20 cellular contexts compared by ENCODE assay signal in the genomic region with DNA sequence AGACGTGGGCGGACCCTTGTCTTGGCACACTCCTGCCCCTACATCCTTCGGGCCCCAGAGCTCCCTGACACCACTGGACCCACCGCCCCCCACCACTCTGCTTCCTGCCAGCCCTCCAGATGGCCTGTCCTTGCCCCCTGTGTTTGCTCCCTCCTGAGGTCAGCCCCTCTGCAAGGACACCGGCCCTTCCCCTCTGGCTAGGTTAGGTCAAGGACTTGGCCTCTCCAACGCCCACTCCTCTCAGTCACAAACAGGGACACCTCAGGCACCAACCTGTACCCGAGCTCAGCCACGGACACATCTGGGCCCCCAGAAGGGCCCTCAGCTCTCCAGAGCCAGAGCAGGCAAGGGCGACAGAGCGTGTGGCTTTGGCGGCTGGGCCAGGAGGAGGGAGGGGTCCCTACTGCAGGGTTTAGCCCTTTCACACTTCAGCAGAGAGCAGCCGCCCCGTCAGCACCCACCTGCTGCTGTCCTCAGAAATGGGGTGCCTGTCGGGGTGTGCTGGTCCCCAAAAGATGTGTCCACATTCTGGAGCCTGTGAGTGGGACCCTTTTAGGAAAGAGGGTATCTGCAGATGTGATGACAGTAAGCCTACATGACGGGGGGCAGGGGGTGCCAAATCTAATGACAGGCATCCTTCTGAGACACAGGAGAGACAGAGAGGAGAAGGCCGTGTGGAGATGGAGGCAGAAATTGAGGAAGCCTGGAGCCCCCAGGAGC. TPM values are rescaled to one million over a fixed set of nuclear protein-coding genes. Genes with fewer than 3 reads are reported as not detected.
A peak's percentile ranks its signal among the peaks of the same experiment; 100 is the strongest.
DNase-seq lines count a peak whose midpoint lies in the region; ATAC-seq, FAIRE-seq and TF ChIP-seq lines count a peak whose summit lies in the region.
"Had no signal": no experiment of that assay in that cellular context is flagged by ENCODE, and none has a peak within 500 bp of the region (broad histone marks: within the 10 kb centered on the region; RNA-seq: fewer than 3 reads in every experiment).

No MANE protein-coding gene starts in this region.

- H3K36me3 Mint-ChIP-seq in stimulated activated effector memory CD8-positive, alpha-beta T cell treated with anti-CD3 and anti-CD28 coated beads, Interleukin-12 subunit alpha, Interleukin-12 subunit beta, amount 100 ng/mL, for 72 hours = no peaks in the 10 kb centered on the region
- H3K36me3 Mint-ChIP-seq: CD8-positive, alpha-beta T cell had no signal

- POLR2A ChIA-PET in HepG2 (lab: Yijun Ruan, JAX) = interaction anchor here (1.0 to 11.8 kb wide), 9 partner anchors 10 to 153 kb away, joined by 3 to 596 read pairs (median 6); a partner anchor contains a TSS

- H3K4me3 Mint-ChIP-seq in stimulated activated effector memory CD8-positive, alpha-beta T cell treated with anti-CD3 and anti-CD28 coated beads, Interleukin-12 subunit alpha, Interleukin-12 subunit beta, amount 100 ng/mL, for 72 hours = no peak overlapping the region
- H3K4me3 Mint-ChIP-seq: CD8-positive, alpha-beta T cell had no signal

- H3K9ac ChIP-seq in HepG2 (ENCODE audit: insufficient read depth, low read depth, low read length) = peak overlapping the region; percentile 95
- H3K9ac ChIP-seq: KMS-11 had no signal

- ATAC-seq in Right ventricle myocardium superior (ENCODE audit: poor library complexity) (no peak), HepG2 (peak; percentile 35), HG03108 (IDR thresholded peaks at IDR 0.05; ENCODE audit: unreplicated experiment) (no peak)
- ATAC-seq in stimulated activated effector memory CD8-positive, alpha-beta T cell treated with anti-CD3 and anti-CD28 coated beads, Interleukin-12 subunit alpha, Interleukin-12 subunit beta, amount 100 ng/mL, for 72 hours = no peak
- ATAC-seq: CD8-positive, alpha-beta T cell; PC-3 had no signal

- no peaks in the 10 kb centered on the region for H4K20me1 ChIP-seq in HepG2 (ENCODE audit: insufficient read depth, low read length)

- H3K4me1 ChIP-seq in right atrium auricular region (no peaks in the 10 kb centered on the region), HepG2 (ENCODE audit: insufficient read depth, low read length) (peaks cover 74% of the 10 kb centered on the region), ovary (ENCODE audit: insufficient read depth) (peaks cover 7% of the 10 kb centered on the region)
- H3K4me1 ChIP-seq: BE2C had no signal

- BruUV-seq in HepG2 (replicated peaks; lab: Mats Ljungman, UMichigan) = TSS peak; percentile 57

- CTCF ChIA-PET in HepG2 (lab: Yijun Ruan, JAX; ENCODE audit: low intra/inter-chr PET ratio, low total read pairs) = no interaction called here

- in situ Hi-C loops in HepG2 (cut with HindIII; ENCODE audit: extremely low pct_ligation_motif_present, low pct_unique_long_range_greater_than_20kb) = no loop called here

- peaks cover 22% of the 10 kb centered on the region for H3K79me2 ChIP-seq in HepG2 (ENCODE audit: insufficient read depth, low read length)

- FAIRE-seq in HepG2 (lab: Jason Lieb, UNC) = no peak

- no peak overlapping the region for H3K27ac Mint-ChIP-seq in stimulated activated effector memory CD8-positive, alpha-beta T cell treated with anti-CD3 and anti-CD28 coated beads, Interleukin-12 subunit alpha, Interleukin-12 subunit beta, amount 100 ng/mL, for 72 hours
- H3K27ac Mint-ChIP-seq: CD8-positive, alpha-beta T cell had no signal

- no peak for TF ChIP-seq RAD21 in HepG2 (CRISPR knock-in tag; IDR thresholded peaks at IDR 0.05)

- 0 out of 4 replicates have a peak, but pooled peaks of 1 of the 2 experiments have one; percentile 26 for TF ChIP-seq POLR2A in HepG2 (IDR thresholded peaks at IDR 0.05; ENCODE audit: insufficient read depth in 1 of 2, low read depth in 2 of 2, low read length in 2 of 2)
- TF ChIP-seq POLR2A in ovary (IDR thresholded peaks at IDR 0.05) = no peak

- H2AFZ ChIP-seq in HepG2 (ENCODE audit: low read length) = no peak overlapping the region

- 0% methylated on average over 3 of the region's 16 CpGs for WGBS in HepG2 (ENCODE audit: low lambda C conversion rate)
- WGBS in ovary, 3 donors = 71 to 75% (median 72%) methylated on average over 16 of the region's 16 CpGs

- H3K4me3 ChIP-seq in right atrium auricular region = no peak overlapping the region
- peak overlapping the region; percentile 45 to 77 (median 69); a peak in 5 of 6 replicates for H3K4me3 ChIP-seq in HepG2 (replicated peaks in 1 of 3; ENCODE audit: insufficient read depth in 1 of 3, low read depth in 2 of 3, low read length in 3 of 3)
- no peak overlapping the region for H3K4me3 ChIP-seq in ovary

- no peak overlapping the region for H3K27ac ChIP-seq in right atrium auricular region
- H3K27ac ChIP-seq in HepG2 (ENCODE audit: extremely low read length, insufficient read depth, low read length) = peak overlapping the region; percentile 100
- H3K27ac ChIP-seq in ovary = no peak overlapping the region
- H3K27ac ChIP-seq: KMS-11, RWPE1 had no signal

- H3K4me1 Mint-ChIP-seq in stimulated activated effector memory CD8-positive, alpha-beta T cell treated with anti-CD3 and anti-CD28 coated beads, Interleukin-12 subunit alpha, Interleukin-12 subunit beta, amount 100 ng/mL, for 72 hours = no peaks in the 10 kb centered on the region

- DNase-seq in Right ventricle myocardium superior (peak; percentile 16), right atrium auricular region (ENCODE audit: low spot score) (no peak), HepG2 (ENCODE audit: low spot score) (peak; percentile 79), ovary (peak in 3 of 5 donors; percentile 12 to 30 (median 16)), NCI-H1105 treated with DMSO at 0.1 percent for 48 hours (lab: John Stamatoyannopoulos, UW) (no peak), NCI-H1694 treated with DMSO at 0.1 percent for 48 hours (lab: John Stamatoyannopoulos, UW) (no peak)
- no peak for DNase-seq in stimulated activated effector memory CD8-positive, alpha-beta T cell treated with anti-CD3 and anti-CD28 coated beads, Interleukin-12 subunit alpha, Interleukin-12 subunit beta, amount 100 ng/mL, for 72 hours (ENCODE audit: low spot score in 2 of 2)
- DNase-seq: BE2C; CD8-positive, alpha-beta T cell; GOT3; MV-4-11; NCI-H1417; NCI-H1930; NCI-H226; NCI-H524 treated with DMSO at 0.1 percent for 48 hours; PC-3 had no signal

- H3K9me3 ChIP-seq in right atrium auricular region (no peaks in the 10 kb centered on the region), HepG2 (ENCODE audit: low read length) (no peaks in the 10 kb centered on the region), ovary (no peaks in the 10 kb centered on the region)
- H3K9me3 ChIP-seq: BE2C had no signal

- H3K36me3 ChIP-seq in right atrium auricular region = no peaks in the 10 kb centered on the region
- no peaks in the 10 kb centered on the region for H3K36me3 ChIP-seq in HepG2 (replicated peaks in 1 of 2; ENCODE audit: control insufficient read depth in 1 of 2, insufficient read depth in 2 of 2, low read length in 2 of 2)
- H3K36me3 ChIP-seq in ovary = no peaks in the 10 kb centered on the region
- H3K36me3 ChIP-seq: BE2C had no signal

- no peak for TF ChIP-seq CTCF in right atrium auricular region (IDR thresholded peaks at IDR 0.05)
- TF ChIP-seq CTCF in HepG2 (CRISPR knock-in tag; IDR thresholded peaks at IDR 0.05) = no peak
- no peak for TF ChIP-seq CTCF in ovary (IDR thresholded peaks at IDR 0.05)

- intact Hi-C loops in Right ventricle myocardium superior (cut with DNase I) = no loop called here
- intact Hi-C loops in HepG2 (cut with micrococcal nuclease; ENCODE audit: unreplicated experiment) = loop anchor here (1.0 to 2.0 kb wide), 3 partner anchors 13 to 21 kb away; no protein-coding TSS in a partner anchor
- intact Hi-C loops in ovary (cut with DNase I) = no loop called here

- TF ChIP-seq EP300 in HepG2 (IDR thresholded peaks at IDR 0.05; ENCODE audit: low read depth in 2 of 2, low read length in 2 of 2) = peak in 1 of 2 experiments; percentile 90; a peak in 2 of 4 replicates
- peak; percentile 75; the same call in 1 of the 2 replicates for TF ChIP-seq EP300 in HepG2 (CRISPR knock-in tag; IDR thresholded peaks at IDR 0.05; ENCODE audit: borderline replicate concordance)
- no peak for TF ChIP-seq EP300 in ovary (IDR thresholded peaks at IDR 0.05)

- H3K27me3 ChIP-seq in right atrium auricular region (no peaks in the 10 kb centered on the region), HepG2 (ENCODE audit: control insufficient read depth in 1 of 2, insufficient read depth in 2 of 2, low read length in 2 of 2) (no peaks in the 10 kb centered on the region), ovary (no peaks in the 10 kb centered on the region)
- H3K27me3 ChIP-seq: BE2C had no signal

- no peaks in the 10 kb centered on the region for H3K9me3 Mint-ChIP-seq in stimulated activated effector memory CD8-positive, alpha-beta T cell treated with anti-CD3 and anti-CD28 coated beads, Interleukin-12 subunit alpha, Interleukin-12 subunit beta, amount 100 ng/mL, for 72 hours
- H3K9me3 Mint-ChIP-seq: CD8-positive, alpha-beta T cell had no signal

- H3K4me2 ChIP-seq in HepG2 (ENCODE audit: low read depth, low read length) = peak overlapping the region; percentile 91
- H3K4me2 ChIP-seq: KMS-11 had no signal

RNA-seq across cellular contexts. Expression of a gene that starts 23.5 kb away (rescaled TPM):
- total RNA-seq in Right ventricle myocardium superior (not detected), right atrium auricular region (not detected), HepG2 (2016; rRNA removed; fragmentation: Illumina TruSeq; extraction: Trizol) (357 and 435 TPM in 2 replicates), ovary (1 to 10 TPM in 3 of 7 donors, under 1 TPM in 4; 0.12 to 3.7 (median 0.74) TPM)
- 183 and 202 TPM in 2 replicates for total RNA-seq in HepG2 (2016; cell fraction: cytosol; rRNA removed; fragmentation: Illumina TruSeq; extraction: Trizol; ENCODE audit: low read depth)
- 332 and 447 TPM in 2 replicates for total RNA-seq in HepG2 (2016; cell fraction: insoluble cytoplasmic fraction; rRNA removed; fragmentation: Illumina TruSeq; extraction: Trizol)
- 386 and 448 TPM in 2 replicates for total RNA-seq in HepG2 (2016; cell fraction: membrane; rRNA removed; fragmentation: Illumina TruSeq; extraction: Trizol)
- total RNA-seq in HepG2 (2016; cell fraction: nucleus; rRNA removed; fragmentation: Illumina TruSeq; extraction: Trizol) = 159 and 193 TPM in 2 replicates
- polyA plus RNA-seq in HepG2 (2011; rRNA removed) (235 and 335 TPM in 2 replicates), ovary (under 1 TPM in 1 of 2 donors, not detected in 1; 0.28 TPM)
- 239 and 294 TPM in 2 replicates for polyA plus RNA-seq in HepG2 (2011; cell fraction: cytosol; rRNA removed)
- polyA plus RNA-seq in HepG2 (2011; cell fraction: nucleus; rRNA removed) = 263 and 279 TPM in 2 replicates
- polyA plus RNA-seq in HepG2 (2012) = 173 and 253 TPM in 2 replicates
- 162 and 174 TPM in 2 replicates for polyA plus RNA-seq in HepG2 (2016; cell fraction: cytosol; fragmentation: Illumina TruSeq; extraction: Trizol; ENCODE audit: low read depth)
- 322 and 341 TPM in 2 replicates for polyA plus RNA-seq in HepG2 (2016; cell fraction: insoluble cytoplasmic fraction; fragmentation: Illumina TruSeq; extraction: Trizol; ENCODE audit: low read depth)
- 301 and 303 TPM in 2 replicates for polyA plus RNA-seq in HepG2 (2016; cell fraction: membrane; fragmentation: Illumina TruSeq; extraction: Trizol; ENCODE audit: low read depth)
- 275 and 284 TPM in 2 replicates for polyA plus RNA-seq in HepG2 (2016; cell fraction: nucleus; fragmentation: Illumina TruSeq; extraction: Trizol; ENCODE audit: insufficient read depth, low read depth)
- 22.4 and 433 TPM in 2 replicates for polyA minus RNA-seq in HepG2 (2011; rRNA and poly(A)+ RNA removed; ENCODE audit: low replicate concordance)
- polyA minus RNA-seq in HepG2 (2011; cell fraction: cytosol; rRNA and poly(A)+ RNA removed) = 192 and 199 TPM in 2 replicates
- 54.5 and 60.7 TPM in 2 replicates for polyA minus RNA-seq in HepG2 (2011; cell fraction: nucleus; rRNA and poly(A)+ RNA removed)
- total RNA-seq: CD8-positive, alpha-beta T cell; HT-29 had no signal

RNA-seq across cellular contexts. Expression of a gene that starts 24.5 kb away (rescaled TPM):
- total RNA-seq in Right ventricle myocardium superior (40.7 TPM), right atrium auricular region (10 to 100 TPM; 48.0 to 65.0 TPM), HepG2 (2016; rRNA removed; fragmentation: Illumina TruSeq; extraction: Trizol) (23.7 and 25.5 TPM in 2 replicates), ovary (10 to 100 TPM; 15.5 to 20.0 (median 19.3) TPM)
- 68.7 and 75.5 TPM in 2 replicates for total RNA-seq in HepG2 (2016; cell fraction: cytosol; rRNA removed; fragmentation: Illumina TruSeq; extraction: Trizol; ENCODE audit: low read depth)
- 21.1 and 24.5 TPM in 2 replicates for total RNA-seq in HepG2 (2016; cell fraction: insoluble cytoplasmic fraction; rRNA removed; fragmentation: Illumina TruSeq; extraction: Trizol)
- 70.2 and 79.6 TPM in 2 replicates for total RNA-seq in HepG2 (2016; cell fraction: membrane; rRNA removed; fragmentation: Illumina TruSeq; extraction: Trizol)
- 9.8 and 13.2 TPM in 2 replicates for total RNA-seq in HepG2 (2016; cell fraction: nucleus; rRNA removed; fragmentation: Illumina TruSeq; extraction: Trizol)
- polyA plus RNA-seq in HepG2 (2011; rRNA removed) (15.0 and 22.0 TPM in 2 replicates), ovary (10 to 100 TPM; 16.8 to 23.8 TPM)
- polyA plus RNA-seq in HepG2 (2011; cell fraction: cytosol; rRNA removed) = 21.9 and 25.7 TPM in 2 replicates
- polyA plus RNA-seq in HepG2 (2011; cell fraction: nucleus; rRNA removed) = 11.2 and 14.5 TPM in 2 replicates
- 8.9 and 11.1 TPM in 2 replicates for polyA plus RNA-seq in HepG2 (2012)
- polyA plus RNA-seq in HepG2 (2016; cell fraction: cytosol; fragmentation: Illumina TruSeq; extraction: Trizol; ENCODE audit: low read depth) = 68.9 and 82.0 TPM in 2 replicates
- polyA plus RNA-seq in HepG2 (2016; cell fraction: insoluble cytoplasmic fraction; fragmentation: Illumina TruSeq; extraction: Trizol; ENCODE audit: low read depth) = 20.1 and 20.6 TPM in 2 replicates
- polyA plus RNA-seq in HepG2 (2016; cell fraction: membrane; fragmentation: Illumina TruSeq; extraction: Trizol; ENCODE audit: low read depth) = 55.1 and 67.3 TPM in 2 replicates
- polyA plus RNA-seq in HepG2 (2016; cell fraction: nucleus; fragmentation: Illumina TruSeq; extraction: Trizol; ENCODE audit: insufficient read depth, low read depth) = 15.0 and 20.6 TPM in 2 replicates
- 19.4 and 43.5 TPM in 2 replicates for polyA minus RNA-seq in HepG2 (2011; rRNA and poly(A)+ RNA removed; ENCODE audit: low replicate concordance)
- 6.7 and 9.8 TPM in 2 replicates for polyA minus RNA-seq in HepG2 (2011; cell fraction: cytosol; rRNA and poly(A)+ RNA removed)
- 5.4 and 6.1 TPM in 2 replicates for polyA minus RNA-seq in HepG2 (2011; cell fraction: nucleus; rRNA and poly(A)+ RNA removed)

RNA-seq across cellular contexts. Expression of a gene that starts 50.1 kb away (rescaled TPM):
- 8.1 TPM for total RNA-seq in Right ventricle myocardium superior
- total RNA-seq in right atrium auricular region = 10 to 100 TPM in 1 of 2 donors, 1 to 10 TPM in 1; 4.0 to 42.4 TPM
- not detected in 2 replicates for total RNA-seq in HepG2 (2016; rRNA removed; fragmentation: Illumina TruSeq; extraction: Trizol)
- total RNA-seq in HepG2 (2016; cell fraction: cytosol; rRNA removed; fragmentation: Illumina TruSeq; extraction: Trizol; ENCODE audit: low read depth) = not detected in 2 replicates
- not detected in 2 replicates for total RNA-seq in HepG2 (2016; cell fraction: insoluble cytoplasmic fraction; rRNA removed; fragmentation: Illumina TruSeq; extraction: Trizol)
- not detected in 2 replicates for total RNA-seq in HepG2 (2016; cell fraction: membrane; rRNA removed; fragmentation: Illumina TruSeq; extraction: Trizol)
- not detected in 2 replicates for total RNA-seq in HepG2 (2016; cell fraction: nucleus; rRNA removed; fragmentation: Illumina TruSeq; extraction: Trizol)
- polyA plus RNA-seq in HepG2 (2011; rRNA removed) = 33.1 and 55.3 TPM in 2 replicates
- polyA plus RNA-seq in HepG2 (2011; cell fraction: cytosol; rRNA removed) = 25.3 and 25.4 TPM in 2 replicates
- 294 and 322 TPM in 2 replicates for polyA plus RNA-seq in HepG2 (2011; cell fraction: nucleus; rRNA removed)
- 32.4 and 45.3 TPM in 2 replicates for polyA plus RNA-seq in HepG2 (2012)
- 0.12 TPM in 1 of 2 replicates, not detected in the other for polyA plus RNA-seq in HepG2 (2016; cell fraction: cytosol; fragmentation: Illumina TruSeq; extraction: Trizol; ENCODE audit: low read depth)
- not detected in 2 replicates for polyA plus RNA-seq in HepG2 (2016; cell fraction: insoluble cytoplasmic fraction; fragmentation: Illumina TruSeq; extraction: Trizol; ENCODE audit: low read depth)
- polyA plus RNA-seq in HepG2 (2016; cell fraction: membrane; fragmentation: Illumina TruSeq; extraction: Trizol; ENCODE audit: low read depth) = not detected in 2 replicates
- polyA plus RNA-seq in HepG2 (2016; cell fraction: nucleus; fragmentation: Illumina TruSeq; extraction: Trizol; ENCODE audit: insufficient read depth, low read depth) = 1.2 TPM in 1 of 2 replicates, not detected in the other
- polyA minus RNA-seq in HepG2 (2011; rRNA and poly(A)+ RNA removed; ENCODE audit: low replicate concordance) = 0.91 and 21.5 TPM in 2 replicates
- 8.9 and 13.2 TPM in 2 replicates for polyA minus RNA-seq in HepG2 (2011; cell fraction: cytosol; rRNA and poly(A)+ RNA removed)
- polyA minus RNA-seq in HepG2 (2011; cell fraction: nucleus; rRNA and poly(A)+ RNA removed) = 42.2 and 53.6 TPM in 2 replicates
- total RNA-seq in ovary = 1 to 10 TPM in 4 of 7 donors, under 1 TPM in 2, not detected in 1; 0.51 to 5.9 (median 1.6) TPM
- polyA plus RNA-seq in ovary = 1 to 10 TPM in 1 of 2 donors, under 1 TPM in 1; 0.87 to 1.1 TPM

Comparison
In these comparisons a context has a peak if more than half of its experiments do, and no peak if none do; other contexts are left out.
1. DNase-seq: peak in Right ventricle myocardium superior (single experiment), HepG2 (single experiment) and ovary (3 of 5); none in right atrium auricular region (single experiment), stimulated activated effector memory CD8-positive, alpha-beta T cell treated with anti-CD3 and anti-CD28 coated beads, Interleukin-12 subunit alpha, Interleukin-12 subunit beta, amount 100 ng/mL, for 72 hours (0 of 2), NCI-H1105 treated with DMSO at 0.1 percent for 48 hours (single experiment) and NCI-H1694 treated with DMSO at 0.1 percent for 48 hours (single experiment).
2. H3K4me3 ChIP-seq: peak in HepG2 (3 of 3); none in right atrium auricular region (0 of 2) and ovary (single experiment).
3. RNA of a gene that starts 23.5 kb away (total RNA-seq): 159 to 448 TPM in HepG2; 0.12 to 3.7 TPM in ovary, not detected in Right ventricle myocardium superior (single experiment) and not detected in right atrium auricular region; every median in the first group is over 10 times any median in the second.